Comparison of ENCODE assay signal across 37 cellular contexts in genomic region chr15:88852476-88852875, GRCh38. TPM values are rescaled to one million over a fixed set of nuclear protein-coding genes. Genes with fewer than 3 reads are reported as not detected.
"Had no signal": no experiment of that assay in that cellular context is flagged by ENCODE, and none has a peak within 500 bp of the region (broad histone marks: within the 10 kb centered on the region; RNA-seq: fewer than 3 reads in every experiment).

No MANE protein-coding gene starts in this region.

- DNase-seq: Karpas-422, Kasumi-1, MG63, MM.1S, MV-4-11, NCI-H1048, NCI-H1092, NCI-H1092 treated with DMSO at 0.1 percent for 48 hours, NCI-H1105, NCI-H1105 treated with DMSO at 0.1 percent for 48 hours, NCI-H1417, NCI-H1417 treated with DMSO at 0.1 percent for 48 hours, NCI-H1436, NCI-H1436 treated with DMSO at 0.1 percent for 48 hours, NCI-H1694, NCI-H1694 treated with DMSO at 0.1 percent for 48 hours, NCI-H187, NCI-H187 treated with DMSO at 0.1 percent for 48 hours, NCI-H1930, NCI-H2029, NCI-H2029 treated with DMSO at 0.1 percent for 48 hours, NCI-H2081, NCI-H2081 treated with DMSO at 0.1 percent for 48 hours, NCI-H2107, NCI-H2171, NCI-H2171 treated with DMSO at 0.1 percent for 48 hours, NCI-H2227 treated with DMSO at 0.1 percent for 48 hours, NCI-H226, NCI-H345, NCI-H446, NCI-H510A, NCI-H510A treated with DMSO at 0.1 percent for 48 hours, NCI-H524 had no signal

- H3K9ac ChIP-seq: KMS-11 had no signal

- H3K9me3 ChIP-seq: MG63 had no signal

- H3K4me2 ChIP-seq: KMS-11 had no signal

- H3K4me3 ChIP-seq: MG63 had no signal

- H3K27ac ChIP-seq: KMS-11 had no signal

- H3K36me3 ChIP-seq: MG63 had no signal

- H3K27me3 ChIP-seq: MG63 had no signal

RNA-seq across cellular contexts. Expression of gene ACAN, which starts 49.2 kb away (rescaled TPM):
- total RNA-seq: M059J, MCF 10A, NCI-H460 had no signal
